7 cellular contexts compared by ENCODE assay signal in genomic region chr4:183987987-183988392, GRCh38.
DNase-seq lines count a peak whose midpoint lies in the region; ATAC-seq, FAIRE-seq and TF ChIP-seq lines count a peak whose summit lies in the region.

No MANE protein-coding gene starts in this region.

- H3K9me2 ChIP-seq in neural cell (ENCODE audit: insufficient read depth, low read length), result no peaks in the 10 kb centered on the region

- TF ChIP-seq EP300 in neural cell (conservative IDR thresholded peaks at IDR 0.05; ENCODE audit: poor library complexity, severe bottlenecking), result no peak

- peaks cover 21% of the 10 kb centered on the region for H3K79me2 ChIP-seq in neural cell (replicated peaks; ENCODE audit: insufficient read depth, low read length)

- no peaks in the 10 kb centered on the region for H3K9me3 ChIP-seq in neural cell (ENCODE audit: low read length)

- H2AFZ ChIP-seq in neural cell (ENCODE audit: low read depth, low read length), result no peak overlapping the region

- ATAC-seq in SK-N-SH treated with all-trans-retinoic acid at 6 μM for 48 hours (peak; percentile 96), HG03280 (IDR thresholded peaks at IDR 0.05; ENCODE audit: unreplicated experiment) (no peak)

- TF ChIP-seq CTCF in neural cell (IDR thresholded peaks at IDR 0.05; ENCODE audit: poor library complexity, severe bottlenecking), result no peak

- no peaks in the 10 kb centered on the region for H4K20me1 ChIP-seq in neural cell (ENCODE audit: insufficient read depth)

- H3K4me2 ChIP-seq in neural cell (ENCODE audit: low read length), result peak overlapping the region; percentile 20

- no peaks in the 10 kb centered on the region for H3K36me3 ChIP-seq in neural cell (ENCODE audit: insufficient read depth, low read length)

- H3K27me3 ChIP-seq in neural cell (ENCODE audit: insufficient read depth, low read depth, low read length), result no peaks in the 10 kb centered on the region

- TF ChIP-seq RAD21 in neural cell (conservative IDR thresholded peaks at IDR 0.05), result no peak

- peak overlapping the region; percentile 57 for H3K4me3 ChIP-seq in neural cell (ENCODE audit: low read length)

- H3K27ac ChIP-seq in neural cell (ENCODE audit: low read length), result peak overlapping the region; percentile 78

- FAIRE-seq in frontal cortex (lab: Jason Lieb, UNC), result no peak

- peak; percentile 61 for DNase-seq in HT-29 (ENCODE audit: low spot score)
- DNase-seq in frontal cortex (ENCODE audit: low spot score in 2 of 2), result peak; percentile 49 to 60
- DNase-seq in NK-92 (lab: John Stamatoyannopoulos, UW; ENCODE audit: unreplicated experiment), result no peak
- no peak for DNase-seq in stimulated activated CD4-positive, alpha-beta T cell treated with anti-CD3 and anti-CD28 coated beads, Interleukin-15, amount 100 ng/mL, for 24 hours

- H3K9ac ChIP-seq in neural cell (ENCODE audit: low read length), result peak overlapping the region; percentile 68

- H3F3A ChIP-seq in neural cell (ENCODE audit: insufficient read depth, low read length, poor library complexity, severe bottlenecking), result no peaks in the 10 kb centered on the region

TF ChIP-seq in SK-N-SH treated with all-trans-retinoic acid at 6 μM for 48 hours, 23 proteins besides CTCF, POLR2A, EP300 and RAD21:
- TF ChIP-seq ZFP3 (CRISPR knock-in tag; IDR thresholded peaks at IDR 0.05), result no peak
- TF ChIP-seq PPARA (CRISPR knock-in tag; IDR thresholded peaks at IDR 0.05; ENCODE audit: borderline replicate concordance), result no peak
- TF ChIP-seq BACH2 (CRISPR knock-in tag; IDR thresholded peaks at IDR 0.05; ENCODE audit: borderline replicate concordance), result 0 out of 2 replicates have a peak, but pooled peaks have one; percentile 41
- TF ChIP-seq CSDC2 (CRISPR knock-in tag; IDR thresholded peaks at IDR 0.05), result no peak
- no peak for TF ChIP-seq ZNF565 (CRISPR knock-in tag; conservative IDR thresholded peaks at IDR 0.05; ENCODE audit: low read depth)
- TF ChIP-seq ISL1 (CRISPR knock-in tag; IDR thresholded peaks at IDR 0.05), result no peak
- TF ChIP-seq, protein P1, sequence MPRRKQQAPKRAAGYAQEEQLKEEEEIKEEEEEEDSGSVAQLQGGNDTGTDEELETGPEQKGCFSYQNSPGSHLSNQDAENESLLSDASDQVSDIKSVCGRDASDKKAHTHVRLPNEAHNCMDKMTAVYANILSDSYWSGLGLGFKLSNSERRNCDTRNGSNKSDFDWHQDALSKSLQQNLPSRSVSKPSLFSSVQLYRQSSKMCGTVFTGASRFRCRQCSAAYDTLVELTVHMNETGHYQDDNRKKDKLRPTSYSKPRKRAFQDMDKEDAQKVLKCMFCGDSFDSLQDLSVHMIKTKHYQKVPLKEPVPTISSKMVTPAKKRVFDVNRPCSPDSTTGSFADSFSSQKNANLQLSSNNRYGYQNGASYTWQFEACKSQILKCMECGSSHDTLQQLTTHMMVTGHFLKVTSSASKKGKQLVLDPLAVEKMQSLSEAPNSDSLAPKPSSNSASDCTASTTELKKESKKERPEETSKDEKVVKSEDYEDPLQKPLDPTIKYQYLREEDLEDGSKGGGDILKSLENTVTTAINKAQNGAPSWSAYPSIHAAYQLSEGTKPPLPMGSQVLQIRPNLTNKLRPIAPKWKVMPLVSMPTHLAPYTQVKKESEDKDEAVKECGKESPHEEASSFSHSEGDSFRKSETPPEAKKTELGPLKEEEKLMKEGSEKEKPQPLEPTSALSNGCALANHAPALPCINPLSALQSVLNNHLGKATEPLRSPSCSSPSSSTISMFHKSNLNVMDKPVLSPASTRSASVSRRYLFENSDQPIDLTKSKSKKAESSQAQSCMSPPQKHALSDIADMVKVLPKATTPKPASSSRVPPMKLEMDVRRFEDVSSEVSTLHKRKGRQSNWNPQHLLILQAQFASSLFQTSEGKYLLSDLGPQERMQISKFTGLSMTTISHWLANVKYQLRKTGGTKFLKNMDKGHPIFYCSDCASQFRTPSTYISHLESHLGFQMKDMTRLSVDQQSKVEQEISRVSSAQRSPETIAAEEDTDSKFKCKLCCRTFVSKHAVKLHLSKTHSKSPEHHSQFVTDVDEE (CRISPR knock-in tag; IDR thresholded peaks at IDR 0.05), result 0 out of 2 replicates have a peak, but pooled peaks have one; percentile 31
- 0 out of 2 replicates have a peak, but pooled peaks have one; percentile 59 for TF ChIP-seq SNAI2 (CRISPR knock-in tag; IDR thresholded peaks at IDR 0.05)

TF ChIP-seq in neural cell, 6 proteins besides CTCF, POLR2A, EP300 and RAD21:
- TF ChIP-seq, protein P2, sequence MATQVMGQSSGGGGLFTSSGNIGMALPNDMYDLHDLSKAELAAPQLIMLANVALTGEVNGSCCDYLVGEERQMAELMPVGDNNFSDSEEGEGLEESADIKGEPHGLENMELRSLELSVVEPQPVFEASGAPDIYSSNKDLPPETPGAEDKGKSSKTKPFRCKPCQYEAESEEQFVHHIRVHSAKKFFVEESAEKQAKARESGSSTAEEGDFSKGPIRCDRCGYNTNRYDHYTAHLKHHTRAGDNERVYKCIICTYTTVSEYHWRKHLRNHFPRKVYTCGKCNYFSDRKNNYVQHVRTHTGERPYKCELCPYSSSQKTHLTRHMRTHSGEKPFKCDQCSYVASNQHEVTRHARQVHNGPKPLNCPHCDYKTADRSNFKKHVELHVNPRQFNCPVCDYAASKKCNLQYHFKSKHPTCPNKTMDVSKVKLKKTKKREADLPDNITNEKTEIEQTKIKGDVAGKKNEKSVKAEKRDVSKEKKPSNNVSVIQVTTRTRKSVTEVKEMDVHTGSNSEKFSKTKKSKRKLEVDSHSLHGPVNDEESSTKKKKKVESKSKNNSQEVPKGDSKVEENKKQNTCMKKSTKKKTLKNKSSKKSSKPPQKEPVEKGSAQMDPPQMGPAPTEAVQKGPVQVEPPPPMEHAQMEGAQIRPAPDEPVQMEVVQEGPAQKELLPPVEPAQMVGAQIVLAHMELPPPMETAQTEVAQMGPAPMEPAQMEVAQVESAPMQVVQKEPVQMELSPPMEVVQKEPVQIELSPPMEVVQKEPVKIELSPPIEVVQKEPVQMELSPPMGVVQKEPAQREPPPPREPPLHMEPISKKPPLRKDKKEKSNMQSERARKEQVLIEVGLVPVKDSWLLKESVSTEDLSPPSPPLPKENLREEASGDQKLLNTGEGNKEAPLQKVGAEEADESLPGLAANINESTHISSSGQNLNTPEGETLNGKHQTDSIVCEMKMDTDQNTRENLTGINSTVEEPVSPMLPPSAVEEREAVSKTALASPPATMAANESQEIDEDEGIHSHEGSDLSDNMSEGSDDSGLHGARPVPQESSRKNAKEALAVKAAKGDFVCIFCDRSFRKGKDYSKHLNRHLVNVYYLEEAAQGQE (IDR thresholded peaks at IDR 0.05; ENCODE audit: borderline replicate concordance), result no peak
- TF ChIP-seq SMC3 (conservative IDR thresholded peaks at IDR 0.05; ENCODE audit: poor library complexity) (no peak), TAF1 (IDR thresholded peaks at IDR 0.05; ENCODE audit: low read depth) (peak; percentile 23), EZH2 (IDR thresholded peaks at IDR 0.05; ENCODE audit: borderline replicate concordance, insufficient read depth, low read length, poor library complexity, severe bottlenecking) (no peak), MXI1 (conservative IDR thresholded peaks at IDR 0.05; ENCODE audit: poor library complexity, severe bottlenecking) (no peak), POLR2AphosphoS5 (IDR thresholded peaks at IDR 0.05) (peak; percentile 78)

Comparison
In these comparisons a context has a peak if more than half of its experiments do, and no peak if none do; other contexts are left out.
1. DNase-seq: peak in HT-29 (single experiment) and frontal cortex (2 of 2); none in NK-92 (single experiment) and stimulated activated CD4-positive, alpha-beta T cell treated with anti-CD3 and anti-CD28 coated beads, Interleukin-15, amount 100 ng/mL, for 24 hours (single experiment).